8 cellular contexts compared by ENCODE assay signal in the genomic region with DNA sequence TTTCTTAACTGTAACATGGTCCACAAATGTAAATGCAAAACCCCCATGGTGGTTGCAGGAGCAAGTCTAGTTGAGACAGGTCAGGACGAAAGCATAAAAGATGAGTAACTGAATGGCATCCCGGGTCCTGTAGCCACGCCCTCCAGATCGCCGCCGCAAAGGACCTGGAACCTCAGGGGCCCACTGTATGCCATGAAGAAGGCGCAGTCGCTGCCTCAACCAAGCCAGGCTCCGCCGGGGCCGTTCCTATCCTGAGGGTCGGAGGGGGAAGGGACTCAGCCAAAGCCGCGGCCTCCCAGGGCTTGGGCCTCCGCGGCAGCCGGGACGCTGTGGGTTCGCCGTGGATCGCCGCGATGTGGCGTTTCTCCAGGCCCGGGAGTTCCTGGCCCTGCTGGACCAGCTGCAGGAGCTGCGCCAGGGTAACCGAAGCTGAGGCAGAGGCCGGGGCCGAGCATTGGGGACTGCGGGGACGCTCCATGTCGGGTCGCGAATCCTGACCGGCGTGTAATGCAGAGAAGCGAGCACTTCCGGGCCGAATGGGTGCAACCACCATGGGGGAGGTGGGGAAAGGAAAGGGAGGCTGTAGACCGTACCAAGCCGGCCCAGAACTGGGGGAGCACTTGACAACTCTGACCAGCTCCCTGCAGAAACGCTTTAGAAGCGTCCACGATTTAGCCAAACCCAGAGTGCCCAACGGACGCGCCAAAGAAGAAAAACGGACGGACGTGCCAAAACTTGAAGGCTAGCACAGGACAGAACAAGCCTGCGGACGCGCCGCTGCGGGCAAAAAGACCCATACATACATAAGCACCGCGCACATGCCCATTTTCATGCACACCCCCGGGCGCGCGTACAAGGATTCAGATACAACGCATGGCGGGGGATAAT. TPM values are rescaled to one million over a fixed set of nuclear protein-coding genes. Genes with fewer than 3 reads are reported as not detected.
DNase-seq lines count a peak whose midpoint lies in the region; ATAC-seq and TF ChIP-seq lines count a peak whose summit lies in the region.

No MANE protein-coding gene starts in this region.

- H3K4me3 ChIP-seq in AG10803 (ENCODE audit: low read length), result peak overlapping the region; percentile 94
- H3K4me3 ChIP-seq in choroid plexus epithelial cell (ENCODE audit: low read depth, low read length), result peak overlapping the region; percentile 97

- no peaks in the 10 kb centered on the region for H3K27me3 ChIP-seq in layer of hippocampus (ENCODE audit: control insufficient read depth, insufficient read depth, low read length)

- ATAC-seq in GM19035 (IDR thresholded peaks at IDR 0.05; ENCODE audit: unreplicated experiment) (peak; percentile 90), HG03342 (IDR thresholded peaks at IDR 0.05; ENCODE audit: unreplicated experiment) (peak; percentile 93)

- H3K27ac ChIP-seq in layer of hippocampus (ENCODE audit: low read depth, low read length), result peak overlapping the region; percentile 78

- no peak for TF ChIP-seq CTCF in AG10803 (conservative IDR thresholded peaks at IDR 0.05; ENCODE audit: low read length)
- no peak for TF ChIP-seq CTCF in choroid plexus epithelial cell (conservative IDR thresholded peaks at IDR 0.05; ENCODE audit: low read depth, low read length)

- DNase-seq in AG10803 (ENCODE audit: low read depth) (peak; percentile 98), NCI-H460 (ENCODE audit: extremely low read depth, low read depth) (peak; percentile 91), choroid plexus epithelial cell (ENCODE audit: low read depth) (peak; percentile 99)
- peak; percentile 89 to 90 for DNase-seq in activated CD4-positive, alpha-beta T cell treated with anti-CD3 and anti-CD28 coated beads for 4 hours
- peak; percentile 70 to 75 for DNase-seq in stimulated activated CD4-positive, alpha-beta T cell treated with anti-CD3 and anti-CD28 coated beads, Interleukin-1b, Interleukin-23, amount 100 ng/mL, for 1 hour (ENCODE audit: low read depth in 2 of 2)

RNA-seq across cellular contexts. Expression of a gene that starts 11.1 kb away (rescaled TPM):
- total RNA-seq in NCI-H460 (2014; rRNA removed; shearing (Covaris generic)), result 156 and 159 TPM in 2 replicates
- polyA plus RNA-seq in NCI-H460 (2014; cell fraction: nucleus; rRNA removed), result 74.1 and 90.1 TPM in 2 replicates

RNA-seq across cellular contexts. Expression of a gene that starts 25.3 kb away (rescaled TPM):
- total RNA-seq in NCI-H460 (2014; rRNA removed; shearing (Covaris generic)), result not detected in 2 replicates
- not detected in 2 replicates for polyA plus RNA-seq in NCI-H460 (2014; cell fraction: nucleus; rRNA removed)

RNA-seq across cellular contexts. Expression of a gene that starts 38.7 kb away (rescaled TPM):
- total RNA-seq in NCI-H460 (2014; rRNA removed; shearing (Covaris generic)), result 25.7 and 29.8 TPM in 2 replicates
- polyA plus RNA-seq in NCI-H460 (2014; cell fraction: nucleus; rRNA removed), result 36.5 and 43.6 TPM in 2 replicates

Comparison
In these comparisons a context has a peak if more than half of its experiments do, and no peak if none do; other contexts are left out.
1. Peak in every context shown above with its lines: DNase-seq, ATAC-seq, H3K4me3 ChIP-seq and H3K27ac ChIP-seq.